ENCODE assay signal across 8 cellular contexts in genomic region chr2:158968396-158969161, GRCh38. TPM values are rescaled to one million over a fixed set of nuclear protein-coding genes. Genes with fewer than 3 reads are reported as not detected.
DNase-seq lines count a peak whose midpoint lies in the region; ATAC-seq and TF ChIP-seq lines count a peak whose summit lies in the region.

TSS of gene TANC1 (plus strand) at chr2:158968640. CDS start at chr2:159065911, 97,271 bp downstream.

- no peaks in the 10 kb centered on the region for H3K9me3 ChIP-seq in OCI-LY1 (ENCODE audit: low read length)

- peak; percentile 96 for ATAC-seq in GM21515 (IDR thresholded peaks at IDR 0.05; ENCODE audit: unreplicated experiment)
- peak; percentile 92 for ATAC-seq in activated T-helper 17 cell treated with anti-CD3 and anti-CD28 coated beads, Interleukin-2, amount 50 U/mL, for 72 hours (replicated peaks)
- peak; percentile 91 for ATAC-seq in stimulated activated naive CD8-positive, alpha-beta T cell treated with anti-CD3 and anti-CD28 coated beads, Interleukin-15, amount 100 ng/mL, for 72 hours

- peak within 1 kb of the TSS; percentile 46 for H3K4me2 ChIP-seq in OCI-LY1 (ENCODE audit: low read length)

- no peaks in the 10 kb centered on the region for H3K36me3 ChIP-seq in OCI-LY1 (ENCODE audit: insufficient read depth, low read length)

- peak within 1 kb of the TSS; percentile 87 for H3K4me3 Mint-ChIP-seq in activated T-helper 17 cell treated with anti-CD3 and anti-CD28 coated beads, Interleukin-2, amount 50 U/mL, for 72 hours
- H3K4me3 Mint-ChIP-seq in stimulated activated naive CD8-positive, alpha-beta T cell treated with anti-CD3 and anti-CD28 coated beads, Interleukin-15, amount 100 ng/mL, for 72 hours: peak within 1 kb of the TSS; percentile 85 to 91

- DNase-seq in DMS114 treated with DMSO at 0.1 percent for 48 hours (lab: John Stamatoyannopoulos, UW; ENCODE audit: unreplicated experiment) (peak; percentile 37), HUDEP-2 (lab: John Stamatoyannopoulos, UW; ENCODE audit: unreplicated experiment in 76 of 76) (peak in 71 of 76 experiments; percentile 8 to 91 (median 77)), fibroblast of gingiva (ENCODE audit: low read depth) (peak; percentile 94), myocyte (ENCODE audit: low read depth) (peak; percentile 95)
- peak; percentile 62 to 71 for DNase-seq in stimulated activated naive CD8-positive, alpha-beta T cell treated with anti-CD3 and anti-CD28 coated beads, Interleukin-15, amount 100 ng/mL, for 72 hours

- H3K27ac Mint-ChIP-seq in activated T-helper 17 cell treated with anti-CD3 and anti-CD28 coated beads, Interleukin-2, amount 50 U/mL, for 72 hours: peak within 1 kb of the TSS; percentile 25
- peak within 1 kb of the TSS; percentile 14 to 63 for H3K27ac Mint-ChIP-seq in stimulated activated naive CD8-positive, alpha-beta T cell treated with anti-CD3 and anti-CD28 coated beads, Interleukin-15, amount 100 ng/mL, for 72 hours

- no peak within 1 kb of the TSS for H3K27ac ChIP-seq in OCI-LY1 (ENCODE audit: low read depth, low read length, poor library complexity, severe bottlenecking)

- no peaks in the 10 kb centered on the region for H3K4me1 ChIP-seq in OCI-LY1 (ENCODE audit: insufficient read depth, low read length, severe bottlenecking)

- H3K9me3 Mint-ChIP-seq in activated T-helper 17 cell treated with anti-CD3 and anti-CD28 coated beads, Interleukin-2, amount 50 U/mL, for 72 hours: no peaks in the 10 kb centered on the region
- no peaks in the 10 kb centered on the region for H3K9me3 Mint-ChIP-seq in stimulated activated naive CD8-positive, alpha-beta T cell treated with anti-CD3 and anti-CD28 coated beads, Interleukin-15, amount 100 ng/mL, for 72 hours

- TF ChIP-seq CTCF in OCI-LY1 (IDR thresholded peaks at IDR 0.05; ENCODE audit: low read length): no peak

- H3K9me2 ChIP-seq in OCI-LY1 (ENCODE audit: low read depth, low read length): no peaks in the 10 kb centered on the region

- H3K27me3 Mint-ChIP-seq in activated T-helper 17 cell treated with anti-CD3 and anti-CD28 coated beads, Interleukin-2, amount 50 U/mL, for 72 hours: peaks cover 23% of the 10 kb centered on the region
- H3K27me3 Mint-ChIP-seq in stimulated activated naive CD8-positive, alpha-beta T cell treated with anti-CD3 and anti-CD28 coated beads, Interleukin-15, amount 100 ng/mL, for 72 hours: peaks cover 76% of the 10 kb centered on the region

- no peaks in the 10 kb centered on the region for H3F3A ChIP-seq in OCI-LY1 (ENCODE audit: insufficient read depth, low read length)

- H3K4me3 ChIP-seq in OCI-LY1 (ENCODE audit: low read depth, low read length, poor library complexity, severe bottlenecking): peak within 1 kb of the TSS; percentile 48

- H2AFZ ChIP-seq in OCI-LY1 (ENCODE audit: low read length): no peak within 1 kb of the TSS

- peaks cover 15% of the 10 kb centered on the region for H3K4me1 Mint-ChIP-seq in activated T-helper 17 cell treated with anti-CD3 and anti-CD28 coated beads, Interleukin-2, amount 50 U/mL, for 72 hours
- peaks cover 14% of the 10 kb centered on the region for H3K4me1 Mint-ChIP-seq in stimulated activated naive CD8-positive, alpha-beta T cell treated with anti-CD3 and anti-CD28 coated beads, Interleukin-15, amount 100 ng/mL, for 72 hours

- H3K36me3 Mint-ChIP-seq in activated T-helper 17 cell treated with anti-CD3 and anti-CD28 coated beads, Interleukin-2, amount 50 U/mL, for 72 hours (ENCODE audit: low read depth): no peaks in the 10 kb centered on the region

- H3K27me3 ChIP-seq in OCI-LY1 (ENCODE audit: insufficient read depth, low read length): no peaks in the 10 kb centered on the region

- H3K9ac ChIP-seq in OCI-LY1 (ENCODE audit: low read length): no peak within 1 kb of the TSS

- no peaks in the 10 kb centered on the region for H4K20me1 ChIP-seq in OCI-LY1 (ENCODE audit: insufficient read depth, low read length)

- no peaks in the 10 kb centered on the region for H3K79me2 ChIP-seq in OCI-LY1 (ENCODE audit: insufficient read depth, low read length)

RNA-seq across cellular contexts. Expression of gene TANC1, which starts in this region (rescaled TPM):
- 1 to 10 TPM; 1.4 to 1.7 TPM for total RNA-seq in activated T-helper 17 cell treated with anti-CD3 and anti-CD28 coated beads, Interleukin-2, amount 50 U/mL, for 72 hours
- total RNA-seq in myocyte: 19.1 and 20.1 TPM in 2 replicates
- 14.2 TPM for polyA plus RNA-seq in myocyte (2012)

Comparison
In these comparisons a context has a peak if more than half of its experiments do, and no peak if none do; other contexts are left out.
1. DNase-seq: peak in every context shown above with its lines; median percentile 95 in myocyte; 94 in fibroblast of gingiva; 77 in HUDEP-2; 66 in stimulated activated naive CD8-positive, alpha-beta T cell treated with anti-CD3 and anti-CD28 coated beads, Interleukin-15, amount 100 ng/mL, for 72 hours; 37 in DMS114 treated with DMSO at 0.1 percent for 48 hours.